In the genomic region with DNA sequence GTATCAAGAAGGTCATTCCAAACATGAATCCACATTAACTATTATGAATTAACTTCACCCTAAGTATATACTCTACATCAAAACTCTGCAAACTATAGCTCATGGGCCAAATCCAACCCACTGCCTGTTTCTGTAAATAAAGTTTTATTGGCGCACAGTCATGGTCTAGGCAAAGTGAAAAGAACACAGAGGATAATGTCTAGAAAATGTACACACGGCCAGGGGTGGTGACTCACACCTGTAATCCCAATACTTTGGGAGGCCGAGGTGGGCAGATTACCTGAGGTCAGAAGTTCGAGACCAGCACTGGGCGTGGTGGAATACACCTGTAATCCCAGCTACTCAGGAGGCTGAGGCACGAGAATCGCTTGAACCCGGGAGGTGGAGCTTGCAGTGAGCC, we compare ENCODE assay signal across 3 cellular contexts.
TF ChIP-seq lines count a peak whose summit lies in the region.

No MANE protein-coding gene starts in this region.

TF ChIP-seq in HEK293, 187 proteins besides CTCF, POLR2A, EP300 and RAD21:
- TF ChIP-seq, protein P1, sequence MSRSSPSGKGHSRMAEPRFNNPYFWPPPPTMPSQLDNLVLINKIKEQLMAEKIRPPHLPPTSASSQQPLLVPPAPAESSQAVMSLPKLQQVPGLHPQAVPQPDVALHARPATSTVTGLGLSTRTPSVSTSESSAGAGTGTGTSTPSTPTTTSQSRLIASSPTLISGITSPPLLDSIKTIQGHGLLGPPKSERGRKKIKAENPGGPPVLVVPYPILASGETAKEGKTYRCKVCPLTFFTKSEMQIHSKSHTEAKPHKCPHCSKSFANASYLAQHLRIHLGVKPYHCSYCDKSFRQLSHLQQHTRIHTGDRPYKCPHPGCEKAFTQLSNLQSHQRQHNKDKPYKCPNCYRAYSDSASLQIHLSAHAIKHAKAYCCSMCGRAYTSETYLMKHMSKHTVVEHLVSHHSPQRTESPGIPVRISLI (tag by site-specific recombination; IDR thresholded peaks at IDR 0.05) = 0 out of 2 replicates have a peak, but pooled peaks have one; percentile 39

TF ChIP-seq in GM12878, 131 proteins besides CTCF, POLR2A, EP300 and RAD21:
- TF ChIP-seq, protein P2, sequence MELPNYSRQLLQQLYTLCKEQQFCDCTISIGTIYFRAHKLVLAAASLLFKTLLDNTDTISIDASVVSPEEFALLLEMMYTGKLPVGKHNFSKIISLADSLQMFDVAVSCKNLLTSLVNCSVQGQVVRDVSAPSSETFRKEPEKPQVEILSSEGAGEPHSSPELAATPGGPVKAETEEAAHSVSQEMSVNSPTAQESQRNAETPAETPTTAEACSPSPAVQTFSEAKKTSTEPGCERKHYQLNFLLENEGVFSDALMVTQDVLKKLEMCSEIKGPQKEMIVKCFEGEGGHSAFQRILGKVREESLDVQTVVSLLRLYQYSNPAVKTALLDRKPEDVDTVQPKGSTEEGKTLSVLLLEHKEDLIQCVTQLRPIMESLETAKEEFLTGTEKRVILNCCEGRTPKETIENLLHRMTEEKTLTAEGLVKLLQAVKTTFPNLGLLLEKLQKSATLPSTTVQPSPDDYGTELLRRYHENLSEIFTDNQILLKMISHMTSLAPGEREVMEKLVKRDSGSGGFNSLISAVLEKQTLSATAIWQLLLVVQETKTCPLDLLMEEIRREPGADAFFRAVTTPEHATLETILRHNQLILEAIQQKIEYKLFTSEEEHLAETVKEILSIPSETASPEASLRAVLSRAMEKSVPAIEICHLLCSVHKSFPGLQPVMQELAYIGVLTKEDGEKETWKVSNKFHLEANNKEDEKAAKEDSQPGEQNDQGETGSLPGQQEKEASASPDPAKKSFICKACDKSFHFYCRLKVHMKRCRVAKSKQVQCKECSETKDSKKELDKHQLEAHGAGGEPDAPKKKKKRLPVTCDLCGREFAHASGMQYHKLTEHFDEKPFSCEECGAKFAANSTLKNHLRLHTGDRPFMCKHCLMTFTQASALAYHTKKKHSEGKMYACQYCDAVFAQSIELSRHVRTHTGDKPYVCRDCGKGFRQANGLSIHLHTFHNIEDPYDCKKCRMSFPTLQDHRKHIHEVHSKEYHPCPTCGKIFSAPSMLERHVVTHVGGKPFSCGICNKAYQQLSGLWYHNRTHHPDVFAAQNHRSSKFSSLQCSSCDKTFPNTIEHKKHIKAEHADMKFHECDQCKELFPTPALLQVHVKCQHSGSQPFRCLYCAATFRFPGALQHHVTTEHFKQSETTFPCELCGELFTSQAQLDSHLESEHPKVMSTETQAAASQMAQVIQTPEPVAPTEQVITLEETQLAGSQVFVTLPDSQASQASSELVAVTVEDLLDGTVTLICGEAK (IDR thresholded peaks at IDR 0.05; ENCODE audit: borderline replicate concordance) = peak; percentile 56

TF ChIP-seq in HepG2, 621 proteins besides CTCF, POLR2A, EP300 and RAD21:
- TF ChIP-seq, protein P2 (IDR thresholded peaks at IDR 0.05) = peak; percentile 44
- TF ChIP-seq, protein P2 (CRISPR knock-in tag; IDR thresholded peaks at IDR 0.05) = peak; percentile 95
